Comparison of ENCODE assay signal across 16 cellular contexts in the genomic region with DNA sequence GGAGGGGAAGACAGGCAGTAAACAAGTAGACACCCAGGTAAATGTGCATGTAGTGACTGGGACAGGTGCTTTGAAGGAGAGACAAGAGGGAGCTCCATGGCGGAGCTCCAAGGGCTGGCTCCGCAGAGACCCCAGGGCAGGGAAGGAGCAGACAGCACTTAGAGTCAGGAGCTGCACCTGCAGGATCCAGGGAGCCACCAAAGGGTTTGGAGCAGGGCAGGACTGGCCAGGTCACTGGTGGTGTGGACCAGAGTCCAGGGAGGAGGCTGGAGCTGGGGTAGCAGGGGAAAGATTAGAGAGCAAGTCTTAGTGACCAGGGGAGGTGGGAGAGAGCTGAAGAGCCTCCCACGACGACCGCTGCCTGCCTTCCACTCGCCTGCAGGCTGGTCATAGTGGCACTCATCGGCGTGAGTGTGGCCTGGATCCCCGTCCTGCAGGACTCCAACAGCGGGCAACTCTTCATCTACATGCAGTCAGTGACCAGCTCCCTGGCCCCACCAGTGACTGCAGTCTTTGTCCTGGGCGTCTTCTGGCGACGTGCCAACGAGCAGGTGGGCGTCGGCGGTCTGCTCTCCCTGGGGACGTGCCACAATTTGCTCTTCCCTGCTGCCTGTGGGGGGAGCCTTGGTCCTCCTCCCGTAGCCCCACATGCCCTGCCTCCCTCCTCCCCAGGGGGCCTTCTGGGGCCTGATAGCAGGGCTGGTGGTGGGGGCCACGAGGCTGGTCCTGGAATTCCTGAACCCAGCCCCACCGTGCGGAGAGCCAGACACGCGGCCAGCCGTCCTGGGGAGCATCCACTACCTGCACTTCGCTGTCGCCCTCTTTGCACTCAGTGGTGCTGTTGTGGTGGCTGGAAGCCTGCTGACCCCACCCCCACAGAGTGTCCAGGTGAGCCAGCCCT. TPM values are rescaled to one million over a fixed set of nuclear protein-coding genes. Genes with fewer than 3 reads are reported as not detected.
A peak's percentile ranks its signal among the peaks of the same experiment; 100 is the strongest.
DNase-seq lines count a peak whose midpoint lies in the region; ATAC-seq and TF ChIP-seq lines count a peak whose summit lies in the region.
"Had no signal": no experiment of that assay in that cellular context is flagged by ENCODE, and none has a peak within 500 bp of the region (broad histone marks: within the 10 kb centered on the region; RNA-seq: fewer than 3 reads in every experiment).

No MANE protein-coding gene starts in this region.

- peak overlapping the region; percentile 53 for H3K27ac Mint-ChIP-seq in memory B cell

- H3K4me1 Mint-ChIP-seq in memory B cell, result peaks cover 27% of the 10 kb centered on the region

- H3K4me3 Mint-ChIP-seq in memory B cell, result no peak overlapping the region
- H3K4me3 Mint-ChIP-seq: activated B cell treated with CpG ODN at 0.5 μM for 24 hours had no signal

- H3K27me3 Mint-ChIP-seq in memory B cell, result peaks cover 5% of the 10 kb centered on the region
- H3K27me3 Mint-ChIP-seq: activated B cell treated with CpG ODN at 0.5 μM for 24 hours had no signal

- TF ChIP-seq POLR2A in GM15510 (IDR thresholded peaks at IDR 0.05; ENCODE audit: borderline replicate concordance, extremely low read depth, insufficient read length), result peak; percentile 7

- peaks cover 35% of the 10 kb centered on the region for H3K27me3 ChIP-seq in SJCRH30
- H3K27me3 ChIP-seq: gastrocnemius medialis had no signal

- no peaks in the 10 kb centered on the region for H3K9me3 Mint-ChIP-seq in memory B cell
- H3K9me3 Mint-ChIP-seq: activated B cell treated with CpG ODN at 0.5 μM for 24 hours had no signal

- in situ Hi-C loops in G401 (cut with HindIII; ENCODE audit: low sequenced_read_pairs), result no loop called here

- peak in 2 of 3 experiments; percentile 20 to 33 for DNase-seq in NCI-H1417 (lab: John Stamatoyannopoulos, UW)
- no peak for DNase-seq in NCI-H1417 treated with DMSO at 0.1 percent for 48 hours (lab: John Stamatoyannopoulos, UW)
- peak; percentile 80 to 88 for DNase-seq in SJCRH30
- DNase-seq in memory B cell (ENCODE audit: low spot score in 2 of 2), result no peak
- no peak for DNase-seq in mucosa of gallbladder (ENCODE audit: low spot score)
- no peak for DNase-seq in G401 (ENCODE audit: low spot score)
- no peak for DNase-seq in 8988T
- DNase-seq: activated B cell treated with CpG ODN at 0.5 μM for 24 hours; effector CD8-positive, alpha-beta T cell; gastrocnemius medialis; KG1; tibial artery had no signal

- no peak overlapping the region for H3K4me3 ChIP-seq in SJCRH30
- H3K4me3 ChIP-seq: gastrocnemius medialis, skin epidermis, tibial artery had no signal

- no peaks in the 10 kb centered on the region for H3K36me3 ChIP-seq in SJCRH30
- H3K36me3 ChIP-seq: gastrocnemius medialis, tibial artery had no signal

- peaks cover 6% of the 10 kb centered on the region; the same call in 1 of the 2 replicates for H3K4me1 ChIP-seq in SJCRH30
- H3K4me1 ChIP-seq: gastrocnemius medialis, tibial artery had no signal

- H3K27ac ChIP-seq in SJCRH30, result no peak overlapping the region
- H3K27ac ChIP-seq: gastrocnemius medialis, skin epidermis, tibial artery had no signal

- no peaks in the 10 kb centered on the region for H3K9me3 ChIP-seq in SJCRH30 (replicated peaks)
- H3K9me3 ChIP-seq: gastrocnemius medialis, tibial artery had no signal

- ATAC-seq in memory B cell (ENCODE audit: low read depth), result no peak
- ATAC-seq: gastrocnemius medialis had no signal

- peaks cover 10% of the 10 kb centered on the region for H3K36me3 Mint-ChIP-seq in memory B cell

RNA-seq across cellular contexts. Expression of a gene that starts 14.7 kb away (rescaled TPM):
- total RNA-seq in SJCRH30 (2014; rRNA removed; shearing (Covaris generic)), result 2.1 TPM in 2 replicates
- 35.0 TPM for total RNA-seq in mucosa of gallbladder
- total RNA-seq in G401 (2014; rRNA removed; shearing (Covaris generic)), result 10.2 and 16.7 TPM in 2 replicates

RNA-seq across cellular contexts. Expression of a gene that starts 27.5 kb away (rescaled TPM):
- 0.63 and 0.69 TPM in 2 replicates for total RNA-seq in SJCRH30 (2014; rRNA removed; shearing (Covaris generic))
- 7.8 TPM for total RNA-seq in mucosa of gallbladder
- total RNA-seq in G401 (2014; rRNA removed; shearing (Covaris generic)), result 1.3 and 5.2 TPM in 2 replicates
- total RNA-seq: A172, Daoy had no signal

Comparison
In these comparisons a context has a peak if more than half of its experiments do, and no peak if none do; other contexts are left out.
1. DNase-seq: peak in NCI-H1417 (2 of 3) and SJCRH30 (2 of 2); none in NCI-H1417 treated with DMSO at 0.1 percent for 48 hours (single experiment), memory B cell (0 of 2), mucosa of gallbladder (single experiment), G401 (single experiment) and 8988T (single experiment).